23 cellular contexts compared by ENCODE assay signal in genomic region chr18:48058486-48058885, GRCh38.
"Had no signal": no experiment of that assay in that cellular context is flagged by ENCODE, and none has a peak within 500 bp of the region (broad histone marks: within the 10 kb centered on the region; RNA-seq: fewer than 3 reads in every experiment).

No MANE protein-coding gene starts in this region.

- DNase-seq: dorsolateral prefrontal cortex; effector CD8-positive, alpha-beta T cell; foreskin keratinocyte; immature natural killer cell; left ventricle myocardium inferior; lower lobe of right lung; mesendoderm; naive B cell; occipital lobe; pancreas; right cardiac atrium; small intestine; stimulated activated CD4-positive, alpha-beta T cell treated with anti-CD3 and anti-CD28 coated beads, Interleukin-2, amount 100 ng/mL, for 48 hours; stimulated activated naive CD8-positive, alpha-beta T cell treated with anti-CD3 and anti-CD28 coated beads, Interleukin-15, Interleukin-2, amounts not matched to agents 100 U/mL and 50 U/mL, for 24 hours; uterus had no signal

- H3K36me3 ChIP-seq: esophagus muscularis mucosa, left ventricle myocardium inferior, lower lobe of right lung, pancreas, suprapubic skin, thyroid gland, uterus had no signal

- H3K4me3 ChIP-seq: coronary artery, dorsolateral prefrontal cortex, esophagus muscularis mucosa, left ventricle myocardium inferior, lower lobe of right lung, pancreas, suprapubic skin, thyroid gland, uterus had no signal

- ATAC-seq: foreskin keratinocyte; lower lobe of right lung; pancreas; right cardiac atrium; stimulated activated naive CD8-positive, alpha-beta T cell treated with anti-CD3 and anti-CD28 coated beads, Interleukin-15, Interleukin-2, amounts not matched to agents 100 U/mL and 50 U/mL, for 24 hours had no signal

- H3K4me1 ChIP-seq: foreskin keratinocyte, lower lobe of right lung, pancreas, uterus had no signal

- H3K9me3 Mint-ChIP-seq: type B pancreatic cell had no signal

- H3K9me3 ChIP-seq: esophagus muscularis mucosa, left ventricle myocardium inferior, lower lobe of right lung, pancreas, suprapubic skin, thyroid gland, uterus had no signal

- FAIRE-seq: endometrium, keratinocyte, pancreas, small intestine had no signal

- H3K4me1 Mint-ChIP-seq: immature natural killer cell, naive B cell had no signal

- H3K36me3 Mint-ChIP-seq: immature natural killer cell, naive B cell, type B pancreatic cell had no signal

- H3K27me3 ChIP-seq: dorsolateral prefrontal cortex, esophagus muscularis mucosa, pancreas, suprapubic skin, thyroid gland, uterus had no signal

- H3K4me3 Mint-ChIP-seq: immature natural killer cell, naive B cell, type B pancreatic cell had no signal

- H3K27ac Mint-ChIP-seq: immature natural killer cell, naive B cell, progenitor cell of endocrine pancreas had no signal

- H3K27ac ChIP-seq: coronary artery, dorsolateral prefrontal cortex, esophagus muscularis mucosa, foreskin keratinocyte, left ventricle myocardium inferior, lower lobe of right lung, pancreas, suprapubic skin, uterus had no signal
